In the genomic region with DNA sequence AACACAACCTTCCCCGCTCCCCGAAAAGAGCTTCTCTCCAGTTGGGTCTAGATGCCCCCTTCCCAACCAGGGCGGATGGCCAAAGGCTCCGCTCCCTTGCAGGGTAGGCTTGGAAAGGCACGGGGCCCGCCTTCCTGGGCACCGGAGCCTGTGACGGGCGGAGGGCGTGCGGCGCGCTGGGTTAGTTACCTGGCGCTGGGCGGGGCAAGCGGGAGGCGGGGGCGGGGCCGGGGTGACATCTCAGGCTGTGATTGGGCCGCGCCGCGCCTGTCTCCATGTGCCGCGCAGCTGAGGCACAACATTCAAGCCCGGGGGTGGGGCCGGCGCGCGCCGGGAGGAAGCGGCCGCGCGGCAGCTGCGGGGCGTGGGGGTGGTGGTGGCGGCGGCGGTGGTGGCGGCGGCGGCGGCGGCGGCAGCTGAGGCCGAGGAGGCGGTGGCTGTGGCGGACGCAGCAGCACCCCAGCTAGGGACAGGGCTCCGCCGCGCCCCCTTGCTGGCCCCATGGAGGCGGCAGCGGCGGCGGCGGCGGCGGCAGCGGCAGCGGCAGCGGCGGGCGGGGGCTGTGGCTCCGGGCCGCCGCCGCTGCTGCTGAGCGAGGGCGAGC, we compare ENCODE assay signal across 8 cellular contexts. TPM values are rescaled to one million over a fixed set of nuclear protein-coding genes. Genes with fewer than 3 reads are reported as not detected.
DNase-seq lines count a peak whose midpoint lies in the region; ATAC-seq and TF ChIP-seq lines count a peak whose summit lies in the region.

A gene (plus strand): TSS at position 298 of the 604 bp plus-strand sequence. CDS start 204 bp downstream, at position 502.

- intact Hi-C loops in Panc1 (cut with micrococcal nuclease; ENCODE audit: unreplicated experiment), result no loop called here
- intact Hi-C loops in esophagus squamous epithelium (cut with DNase I), result no loop called here

- no peak within 1 kb of the TSS for H3K9ac ChIP-seq in HUES64 (ENCODE audit: low read depth, low read length)

- H3K9me3 Mint-ChIP-seq in activated T-cell treated with anti-CD3 and anti-CD28 coated beads, Interleukin-2, amount 50 U/mL, for 72 hours, result no peaks in the 10 kb centered on the region

- peaks cover 32% of the 10 kb centered on the region for H3K27me3 Mint-ChIP-seq in activated T-cell treated with anti-CD3 and anti-CD28 coated beads, Interleukin-2, amount 50 U/mL, for 72 hours (ENCODE audit: low read depth)

- BruUV-seq in Panc1 (replicated peaks; lab: Mats Ljungman, UMichigan), result no TSS peak

- H3K27ac ChIP-seq in HUES64 (ENCODE audit: low read depth, low read length) (no peak within 1 kb of the TSS), Panc1 (ENCODE audit: low read length) (no peak within 1 kb of the TSS), esophagus squamous epithelium (peak within 1 kb of the TSS in 3 of 4 donors; percentile 52 to 70 (median 66))

- TF ChIP-seq POLR2A in esophagus squamous epithelium (IDR thresholded peaks at IDR 0.05), result no peak

- H3K9me3 ChIP-seq in HUES64 (ENCODE audit: insufficient read depth, low read depth, low read length) (no peaks in the 10 kb centered on the region), Panc1 (ENCODE audit: control insufficient read depth, insufficient read depth, low read depth, low read length) (no peaks in the 10 kb centered on the region), esophagus squamous epithelium (no peaks in the 10 kb centered on the region)

- no peak within 1 kb of the TSS for H3K27ac Mint-ChIP-seq in activated T-cell treated with anti-CD3 and anti-CD28 coated beads, Interleukin-2, amount 50 U/mL, for 72 hours

- WGBS in HUES64, result under 1% methylated on average over 71 of the region's 71 CpGs
- 60% methylated on average over 1 of the region's 71 CpGs; no CpG with 5 or more reads in 1 of the 2 donors for WGBS in esophagus squamous epithelium, 2 donors

- in situ Hi-C loops in Caki2 (cut with HindIII; ENCODE audit: low pct_unique_long_range_greater_than_20kb, low sequenced_read_pairs) (no loop called here), Panc1 (cut with HindIII; ENCODE audit: low pct_unique_long_range_greater_than_20kb, low sequenced_read_pairs) (no loop called here)

- peak; percentile 94 for ATAC-seq in GM21526 (IDR thresholded peaks at IDR 0.05; ENCODE audit: low FRiP score, unreplicated experiment)
- peak; percentile 98 for ATAC-seq in Panc1
- ATAC-seq in activated T-cell treated with anti-CD3 and anti-CD28 coated beads, Interleukin-2, amount 50 U/mL, for 72 hours (replicated peaks in 1 of 2), result peak; percentile 97

- no peaks in the 10 kb centered on the region for H3K36me3 Mint-ChIP-seq in activated T-cell treated with anti-CD3 and anti-CD28 coated beads, Interleukin-2, amount 50 U/mL, for 72 hours (ENCODE audit: insufficient read depth in 2 of 2)

- H3K4me3 Mint-ChIP-seq in activated T-cell treated with anti-CD3 and anti-CD28 coated beads, Interleukin-2, amount 50 U/mL, for 72 hours, result peak within 1 kb of the TSS; percentile 84 to 88

- H3K27me3 ChIP-seq in HUES64 (ENCODE audit: insufficient read depth, low read length) (peaks cover 28% of the 10 kb centered on the region), Panc1 (ENCODE audit: control insufficient read depth, insufficient read depth, low read length) (no peaks in the 10 kb centered on the region), esophagus squamous epithelium (no peaks in the 10 kb centered on the region)

- CTCF ChIA-PET in Panc1 (lab: Charles Lee), result no interaction called here

- H3K36me3 ChIP-seq in HUES64 (ENCODE audit: insufficient read depth, low read length) (no peaks in the 10 kb centered on the region), Panc1 (ENCODE audit: control insufficient read depth, insufficient read depth, low read length) (no peaks in the 10 kb centered on the region), esophagus squamous epithelium (no peaks in the 10 kb centered on the region)

- TF ChIP-seq CTCF in Panc1 (IDR thresholded peaks at IDR 0.05) (peak; percentile 18; the same call in 1 of the 2 replicates), esophagus squamous epithelium (IDR thresholded peaks at IDR 0.05) (no peak)

- H3K4me3 ChIP-seq in HUES64 (ENCODE audit: low read length) (peak within 1 kb of the TSS; percentile 62), Panc1 (ENCODE audit: low read depth in 2 of 2, low read length in 2 of 2) (peak within 1 kb of the TSS; percentile 41 to 55), esophagus squamous epithelium (peak within 1 kb of the TSS; percentile 49 to 76 (median 58))

- DNase-seq in Caki2 (ENCODE audit: low read depth) (peak; percentile 29), Panc1 (ENCODE audit: low read depth, low spot score) (no peak), esophagus squamous epithelium (lab: John Stamatoyannopoulos, UW) (peak; percentile 32), myocyte (ENCODE audit: low read depth) (peak; percentile 72)
- DNase-seq in activated T-cell treated with anti-CD3 and anti-CD28 coated beads, Interleukin-2, amount 50 U/mL, for 72 hours, result peak; percentile 68 to 72
- DNase-seq in stimulated activated CD8-positive, alpha-beta memory T cell treated with anti-CD3 and anti-CD28 coated beads, Interleukin-7, amount 100 ng/mL, for 24 hours (ENCODE audit: low read depth), result peak; percentile 51

- peaks cover 4% of the 10 kb centered on the region for H3K4me1 Mint-ChIP-seq in activated T-cell treated with anti-CD3 and anti-CD28 coated beads, Interleukin-2, amount 50 U/mL, for 72 hours (ENCODE audit: low read depth)

- POLR2A ChIA-PET in Panc1 (lab: Charles Lee), result no interaction called here

- H3K4me1 ChIP-seq in HUES64 (ENCODE audit: insufficient read depth, low read length), result no peaks in the 10 kb centered on the region
- no peaks in the 10 kb centered on the region for H3K4me1 ChIP-seq in Panc1 (ENCODE audit: control insufficient read depth, insufficient read depth, low read length)
- H3K4me1 ChIP-seq in esophagus squamous epithelium, result peaks cover 0 to 12% (median 0%) of the 10 kb centered on the region in 3 donors

RNA-seq across cellular contexts. Expression of the gene that starts here (rescaled TPM):
- 0.03 and 0.17 TPM in 2 replicates for total RNA-seq in Caki2 (2014; rRNA removed; shearing (Covaris generic); ENCODE audit: low replicate concordance)
- 1.6 TPM for polyA plus RNA-seq in HUES64 (2013, experiment 1 of 2)
- polyA plus RNA-seq in HUES64 (2013, experiment 2 of 2), result 0.89 TPM
- total RNA-seq in Panc1 (2021; ENCODE audit: unreplicated experiment) (4.5 TPM), esophagus squamous epithelium (10 to 100 TPM in 1 of 4 donors, 1 to 10 TPM in 1, under 1 TPM in 2; 0.97 to 12.8 (median 3.0) TPM), myocyte (2.1 and 4.9 TPM in 2 replicates)
- polyA plus RNA-seq in Panc1 (2012; ENCODE audit: insufficient read length), result 0.82 TPM
- total RNA-seq in activated T-cell treated with anti-CD3 and anti-CD28 coated beads, Interleukin-2, amount 50 U/mL, for 72 hours, result under 1 TPM; 0.39 to 0.67 TPM
- polyA plus RNA-seq in myocyte (2012), result 0.54 TPM

Comparison
In these comparisons a context has a peak if more than half of its experiments do, and no peak if none do; other contexts are left out.
1. Peak in DNase-seq in Caki2; RNA of the gene not detected or under 1 TPM.
2. Peak in DNase-seq and ATAC-seq in activated T-cell treated with anti-CD3 and anti-CD28 coated beads, Interleukin-2, amount 50 U/mL, for 72 hours; RNA of the gene not detected or under 1 TPM.
3. H3K27ac ChIP-seq: peak in esophagus squamous epithelium (3 of 4); none in HUES64 (single experiment) and Panc1 (single experiment).
4. Peak in every context shown above with its lines, with median percentiles within 50 percentile points of each other: ATAC-seq and H3K4me3 ChIP-seq.